Comparison of ENCODE assay signal across 8 cellular contexts in genomic region chr2:238240761-238241711, GRCh38. TPM values are rescaled to one million over a fixed set of nuclear protein-coding genes. Genes with fewer than 3 reads are reported as not detected.
DNase-seq lines count a peak whose midpoint lies in the region; ATAC-seq, FAIRE-seq and TF ChIP-seq lines count a peak whose summit lies in the region.

No MANE protein-coding gene starts in this region.

- peaks cover 2 to 9% of the 10 kb centered on the region in 2 experiments; a peak in 3 of 5 replicates for H3K36me3 ChIP-seq in HepG2 (replicated peaks in 1 of 2; ENCODE audit: control insufficient read depth in 1 of 2, insufficient read depth in 2 of 2, low read length in 2 of 2)
- H3K36me3 ChIP-seq in urinary bladder (ENCODE audit: insufficient read depth), result peaks cover 2% of the 10 kb centered on the region

- DNase-seq in GM19238 (ENCODE audit: insufficient read length, low spot score) (peak; percentile 47), NCI-H345 (lab: John Stamatoyannopoulos, UW) (peak; percentile 96), astrocyte of the spinal cord (ENCODE audit: low read depth, low spot score) (peak; percentile 44), HepG2 (ENCODE audit: low spot score) (no peak), mucosa of gallbladder (ENCODE audit: low spot score) (no peak), pons (ENCODE audit: low spot score) (no peak)

- FAIRE-seq in HepG2 (lab: Jason Lieb, UNC), result no peak

- CTCF ChIA-PET in HepG2 (lab: Yijun Ruan, JAX; ENCODE audit: low intra/inter-chr PET ratio, low total read pairs), result interaction anchor here (1.0 kb wide), 1 partner anchor 38 kb away, joined by 3 read pairs; the partner anchor contains the start of gene ILKAP

- no TSS peak for BruUV-seq in HepG2 (replicated peaks; lab: Mats Ljungman, UMichigan)

- no peak for TF ChIP-seq CTCF in 22Rv1 (IDR thresholded peaks at IDR 0.05)
- peak; percentile 3 for TF ChIP-seq CTCF in astrocyte of the spinal cord (IDR thresholded peaks at IDR 0.05; ENCODE audit: low read depth, low read length)
- TF ChIP-seq CTCF in HepG2 (CRISPR knock-in tag; IDR thresholded peaks at IDR 0.05), result peak; percentile 36

- intact Hi-C loops in HepG2 (cut with micrococcal nuclease; ENCODE audit: unreplicated experiment), result loop anchor here (5.0 kb wide), 1 partner anchor 39 kb away; the partner anchor contains the start of gene ILKAP

- H3K27ac ChIP-seq in 22Rv1 (peak overlapping the region; percentile 57), HepG2 (ENCODE audit: extremely low read length, insufficient read depth, low read length) (no peak overlapping the region), urinary bladder (ENCODE audit: low read depth) (no peak overlapping the region)

- TF ChIP-seq POLR2A in HepG2 (IDR thresholded peaks at IDR 0.05; ENCODE audit: insufficient read depth in 1 of 2, low read depth in 2 of 2, low read length in 2 of 2), result no peak

- TF ChIP-seq RAD21 in HepG2 (CRISPR knock-in tag; IDR thresholded peaks at IDR 0.05), result no peak

- H2AFZ ChIP-seq in HepG2 (ENCODE audit: low read length), result no peak overlapping the region

- no peak overlapping the region for H3K4me3 ChIP-seq in astrocyte of the spinal cord (ENCODE audit: low read depth, low read length)
- no peak overlapping the region; a peak in 1 of 6 replicates for H3K4me3 ChIP-seq in HepG2 (replicated peaks in 1 of 3; ENCODE audit: insufficient read depth in 1 of 3, low read depth in 2 of 3, low read length in 3 of 3)
- H3K4me3 ChIP-seq in urinary bladder (ENCODE audit: low read depth, low read length), result peak overlapping the region; percentile 68

- ATAC-seq in HepG2, result peak; percentile 22

- no peaks in the 10 kb centered on the region for H3K9me3 ChIP-seq in HepG2 (ENCODE audit: low read length)

- no peaks in the 10 kb centered on the region for H3K79me2 ChIP-seq in HepG2 (ENCODE audit: insufficient read depth, low read length)

- H3K4me1 ChIP-seq in HepG2 (ENCODE audit: insufficient read depth, low read length) (peaks cover 57% of the 10 kb centered on the region), urinary bladder (ENCODE audit: insufficient read depth) (peaks cover 9% of the 10 kb centered on the region)

- H4K20me1 ChIP-seq in HepG2 (ENCODE audit: insufficient read depth, low read length), result no peaks in the 10 kb centered on the region

- no peak overlapping the region for H3K9ac ChIP-seq in HepG2 (ENCODE audit: insufficient read depth, low read depth, low read length)

- in situ Hi-C loops in astrocyte of the spinal cord (cut with HindIII; ENCODE audit: low sequenced_read_pairs), result no loop called here
- in situ Hi-C loops in HepG2 (cut with HindIII; ENCODE audit: extremely low pct_ligation_motif_present, low pct_unique_long_range_greater_than_20kb), result no loop called here

- POLR2A ChIA-PET in HepG2 (lab: Yijun Ruan, JAX), result interaction anchor here (1.5 to 5.2 kb wide), 2 partner anchors 20 to 22 kb away, joined by 4 to 20 read pairs; no protein-coding TSS in a partner anchor

- TF ChIP-seq EP300 in HepG2 (IDR thresholded peaks at IDR 0.05; ENCODE audit: low read depth in 2 of 2, low read length in 2 of 2) (no peak), HepG2 (CRISPR knock-in tag; IDR thresholded peaks at IDR 0.05; ENCODE audit: borderline replicate concordance) (no peak)

- H3K27me3 ChIP-seq in HepG2 (ENCODE audit: control insufficient read depth in 1 of 2, insufficient read depth in 2 of 2, low read length in 2 of 2), result no peaks in the 10 kb centered on the region; a peak in 1 of 5 replicates

- WGBS in HepG2 (ENCODE audit: low lambda C conversion rate), result 82% methylated on average over 64 of the region's 71 CpGs
- 12% methylated on average over 71 of the region's 71 CpGs for WGBS in urinary bladder

- H3K4me2 ChIP-seq in HepG2 (ENCODE audit: low read depth, low read length), result peak overlapping the region; percentile 87; the same call in 1 of the 2 replicates

TF ChIP-seq in HepG2, 621 proteins besides CTCF, POLR2A, EP300 and RAD21 (continues in another document):
- TF ChIP-seq ZBTB38 (CRISPR knock-in tag; IDR thresholded peaks at IDR 0.05) (peak; percentile 31; the same call in 1 of the 2 replicates), SAP130 (CRISPR knock-in tag; IDR thresholded peaks at IDR 0.05; ENCODE audit: low read depth) (peak; percentile 26; the same call in 1 of the 2 replicates)

RNA-seq across cellular contexts. Expression of gene HES6, which starts 1.2 kb away (rescaled TPM):
- total RNA-seq in HepG2 (2016; rRNA removed; fragmentation: Illumina TruSeq; extraction: Trizol) (59.0 and 82.8 TPM in 2 replicates), urinary bladder (3.0 TPM), mucosa of gallbladder (18.0 TPM)
- total RNA-seq in HepG2 (2016; cell fraction: cytosol; rRNA removed; fragmentation: Illumina TruSeq; extraction: Trizol; ENCODE audit: low read depth), result 147 and 163 TPM in 2 replicates
- 53.8 and 85.2 TPM in 2 replicates for total RNA-seq in HepG2 (2016; cell fraction: insoluble cytoplasmic fraction; rRNA removed; fragmentation: Illumina TruSeq; extraction: Trizol)
- total RNA-seq in HepG2 (2016; cell fraction: membrane; rRNA removed; fragmentation: Illumina TruSeq; extraction: Trizol), result 185 and 209 TPM in 2 replicates
- total RNA-seq in HepG2 (2016; cell fraction: nucleus; rRNA removed; fragmentation: Illumina TruSeq; extraction: Trizol), result 38.9 and 45.1 TPM in 2 replicates
- polyA plus RNA-seq in HepG2 (2011; rRNA removed) (19.5 and 25.3 TPM in 2 replicates), urinary bladder (6.5 TPM)
- polyA plus RNA-seq in HepG2 (2011; cell fraction: cytosol; rRNA removed), result 16.3 and 30.2 TPM in 2 replicates
- 53.7 and 55.3 TPM in 2 replicates for polyA plus RNA-seq in HepG2 (2011; cell fraction: nucleus; rRNA removed)
- polyA plus RNA-seq in HepG2 (2012), result 15.6 and 22.1 TPM in 2 replicates
- 142 and 160 TPM in 2 replicates for polyA plus RNA-seq in HepG2 (2016; cell fraction: cytosol; fragmentation: Illumina TruSeq; extraction: Trizol; ENCODE audit: low read depth)
- 56.0 and 58.7 TPM in 2 replicates for polyA plus RNA-seq in HepG2 (2016; cell fraction: insoluble cytoplasmic fraction; fragmentation: Illumina TruSeq; extraction: Trizol; ENCODE audit: low read depth)
- polyA plus RNA-seq in HepG2 (2016; cell fraction: membrane; fragmentation: Illumina TruSeq; extraction: Trizol; ENCODE audit: low read depth), result 144 and 147 TPM in 2 replicates
- polyA plus RNA-seq in HepG2 (2016; cell fraction: nucleus; fragmentation: Illumina TruSeq; extraction: Trizol; ENCODE audit: insufficient read depth, low read depth), result 73.3 and 84.5 TPM in 2 replicates
- polyA minus RNA-seq in HepG2 (2011; rRNA and poly(A)+ RNA removed; ENCODE audit: low replicate concordance), result 0.30 and 12.1 TPM in 2 replicates
- polyA minus RNA-seq in HepG2 (2011; cell fraction: cytosol; rRNA and poly(A)+ RNA removed), result 10.4 and 11.7 TPM in 2 replicates
- polyA minus RNA-seq in HepG2 (2011; cell fraction: nucleus; rRNA and poly(A)+ RNA removed), result 3.1 and 4.4 TPM in 2 replicates

RNA-seq across cellular contexts. Expression of gene ILKAP, which starts 37.5 kb away (rescaled TPM):
- total RNA-seq in HepG2 (2016; rRNA removed; fragmentation: Illumina TruSeq; extraction: Trizol) (28.8 and 33.1 TPM in 2 replicates), urinary bladder (32.0 TPM), mucosa of gallbladder (40.5 TPM)
- 48.9 and 49.3 TPM in 2 replicates for total RNA-seq in HepG2 (2016; cell fraction: cytosol; rRNA removed; fragmentation: Illumina TruSeq; extraction: Trizol; ENCODE audit: low read depth)
- total RNA-seq in HepG2 (2016; cell fraction: insoluble cytoplasmic fraction; rRNA removed; fragmentation: Illumina TruSeq; extraction: Trizol), result 29.4 and 32.7 TPM in 2 replicates
- total RNA-seq in HepG2 (2016; cell fraction: membrane; rRNA removed; fragmentation: Illumina TruSeq; extraction: Trizol), result 27.7 and 27.8 TPM in 2 replicates
- total RNA-seq in HepG2 (2016; cell fraction: nucleus; rRNA removed; fragmentation: Illumina TruSeq; extraction: Trizol), result 36.5 and 38.3 TPM in 2 replicates
- polyA plus RNA-seq in HepG2 (2011; rRNA removed) (29.6 and 31.7 TPM in 2 replicates), urinary bladder (41.6 TPM)
- 18.8 and 19.7 TPM in 2 replicates for polyA plus RNA-seq in HepG2 (2011; cell fraction: cytosol; rRNA removed)
- 88.3 TPM in 2 replicates for polyA plus RNA-seq in HepG2 (2011; cell fraction: nucleus; rRNA removed)
- 20.7 and 25.1 TPM in 2 replicates for polyA plus RNA-seq in HepG2 (2012)
- 19.8 and 22.9 TPM in 2 replicates for polyA plus RNA-seq in HepG2 (2016; cell fraction: cytosol; fragmentation: Illumina TruSeq; extraction: Trizol; ENCODE audit: low read depth)
- 37.7 and 40.4 TPM in 2 replicates for polyA plus RNA-seq in HepG2 (2016; cell fraction: insoluble cytoplasmic fraction; fragmentation: Illumina TruSeq; extraction: Trizol; ENCODE audit: low read depth)
- polyA plus RNA-seq in HepG2 (2016; cell fraction: membrane; fragmentation: Illumina TruSeq; extraction: Trizol; ENCODE audit: low read depth), result 21.8 and 23.4 TPM in 2 replicates
- polyA plus RNA-seq in HepG2 (2016; cell fraction: nucleus; fragmentation: Illumina TruSeq; extraction: Trizol; ENCODE audit: insufficient read depth, low read depth), result 90.6 and 92.2 TPM in 2 replicates
- polyA minus RNA-seq in HepG2 (2011; rRNA and poly(A)+ RNA removed; ENCODE audit: low replicate concordance), result 19.4 and 31.8 TPM in 2 replicates
- polyA minus RNA-seq in HepG2 (2011; cell fraction: cytosol; rRNA and poly(A)+ RNA removed), result 6.0 and 7.4 TPM in 2 replicates
- 50.5 and 52.7 TPM in 2 replicates for polyA minus RNA-seq in HepG2 (2011; cell fraction: nucleus; rRNA and poly(A)+ RNA removed)

RNA-seq across cellular contexts. Expression of gene PER2, which starts 47.4 kb away (rescaled TPM):
- total RNA-seq in HepG2 (2016; rRNA removed; fragmentation: Illumina TruSeq; extraction: Trizol) (6.8 and 9.4 TPM in 2 replicates), urinary bladder (7.5 TPM), mucosa of gallbladder (29.8 TPM)
- 21.5 and 22.6 TPM in 2 replicates for total RNA-seq in HepG2 (2016; cell fraction: cytosol; rRNA removed; fragmentation: Illumina TruSeq; extraction: Trizol; ENCODE audit: low read depth)
- 5.4 and 8.6 TPM in 2 replicates for total RNA-seq in HepG2 (2016; cell fraction: insoluble cytoplasmic fraction; rRNA removed; fragmentation: Illumina TruSeq; extraction: Trizol)
- 9.6 TPM in 2 replicates for total RNA-seq in HepG2 (2016; cell fraction: membrane; rRNA removed; fragmentation: Illumina TruSeq; extraction: Trizol)
- 9.6 and 11.5 TPM in 2 replicates for total RNA-seq in HepG2 (2016; cell fraction: nucleus; rRNA removed; fragmentation: Illumina TruSeq; extraction: Trizol)
- polyA plus RNA-seq in HepG2 (2011; rRNA removed) (5.1 TPM in 2 replicates), urinary bladder (8.8 TPM)
- 2.3 and 2.9 TPM in 2 replicates for polyA plus RNA-seq in HepG2 (2011; cell fraction: cytosol; rRNA removed)
- polyA plus RNA-seq in HepG2 (2011; cell fraction: nucleus; rRNA removed), result 12.7 and 15.5 TPM in 2 replicates
- 7.2 and 7.6 TPM in 2 replicates for polyA plus RNA-seq in HepG2 (2012)
- polyA plus RNA-seq in HepG2 (2016; cell fraction: cytosol; fragmentation: Illumina TruSeq; extraction: Trizol; ENCODE audit: low read depth), result 0.31 and 0.44 TPM in 2 replicates
- polyA plus RNA-seq in HepG2 (2016; cell fraction: insoluble cytoplasmic fraction; fragmentation: Illumina TruSeq; extraction: Trizol; ENCODE audit: low read depth), result 5.0 and 6.1 TPM in 2 replicates
- polyA plus RNA-seq in HepG2 (2016; cell fraction: membrane; fragmentation: Illumina TruSeq; extraction: Trizol; ENCODE audit: low read depth), result 1.3 and 1.5 TPM in 2 replicates
- 18.1 and 18.4 TPM in 2 replicates for polyA plus RNA-seq in HepG2 (2016; cell fraction: nucleus; fragmentation: Illumina TruSeq; extraction: Trizol; ENCODE audit: insufficient read depth, low read depth)
- polyA minus RNA-seq in HepG2 (2011; rRNA and poly(A)+ RNA removed; ENCODE audit: low replicate concordance), result 8.0 and 20.0 TPM in 2 replicates
- 6.6 and 9.5 TPM in 2 replicates for polyA minus RNA-seq in HepG2 (2011; cell fraction: cytosol; rRNA and poly(A)+ RNA removed)
- polyA minus RNA-seq in HepG2 (2011; cell fraction: nucleus; rRNA and poly(A)+ RNA removed), result 40.7 and 48.7 TPM in 2 replicates

Comparison
In these comparisons a context has a peak if more than half of its experiments do, and no peak if none do; other contexts are left out.
1. DNase-seq: peak in GM19238 (single experiment), NCI-H345 (single experiment) and astrocyte of the spinal cord (single experiment); none in HepG2 (single experiment), mucosa of gallbladder (single experiment) and pons (single experiment).